13 cellular contexts compared by ENCODE assay signal in genomic region chr3:115164374-115165221, GRCh38. TPM values are rescaled to one million over a fixed set of nuclear protein-coding genes. Genes with fewer than 3 reads are reported as not detected.
A peak's percentile ranks its signal among the peaks of the same experiment; 100 is the strongest.
DNase-seq lines count a peak whose midpoint lies in the region; ATAC-seq, FAIRE-seq and TF ChIP-seq lines count a peak whose summit lies in the region.
"Had no signal": no experiment of that assay in that cellular context is flagged by ENCODE, and none has a peak within 500 bp of the region (broad histone marks: within the 10 kb centered on the region; RNA-seq: fewer than 3 reads in every experiment).

No MANE protein-coding gene starts in this region.

- no peak overlapping the region for H3K27ac ChIP-seq in smooth muscle cell (ENCODE audit: low read depth)

- intact Hi-C loops in activated CD4-positive, alpha-beta memory T cell treated with anti-CD3 and anti-CD28 coated beads for 36 hours (cut with micrococcal nuclease) = loop anchor here (1.0 to 5.0 kb wide), 4 partner anchors 17 to 618 kb away; partner anchors contain the start of gene ZBTB20

- POLR2A ChIA-PET in activated CD4-positive, alpha-beta memory T cell treated with anti-CD3 and anti-CD28 coated beads for 36 hours (lab: Charles Lee) = interaction anchor here (1.2 to 3.8 kb wide), 2 partner anchors 16 to 18 kb away, joined by 4 to 27 read pairs; partner anchors contain the start of gene ZBTB20

- no peak for TF ChIP-seq CTCF in smooth muscle cell (IDR thresholded peaks at IDR 0.05; ENCODE audit: borderline replicate concordance, insufficient read depth, poor library complexity, severe bottlenecking)

- H3K36me3 Mint-ChIP-seq in activated CD4-positive, alpha-beta memory T cell treated with anti-CD3 and anti-CD28 coated beads for 36 hours = no peaks in the 10 kb centered on the region
- no peaks in the 10 kb centered on the region for H3K36me3 Mint-ChIP-seq in immature natural killer cell

- H3K9me3 ChIP-seq in smooth muscle cell (replicated peaks; ENCODE audit: low read depth) = no peaks in the 10 kb centered on the region

- H3K9me3 Mint-ChIP-seq in activated CD4-positive, alpha-beta memory T cell treated with anti-CD3 and anti-CD28 coated beads for 36 hours = no peaks in the 10 kb centered on the region
- no peaks in the 10 kb centered on the region for H3K9me3 Mint-ChIP-seq in immature natural killer cell

- H3K36me3 ChIP-seq in smooth muscle cell (ENCODE audit: low read depth) = no peaks in the 10 kb centered on the region

- H3K27me3 Mint-ChIP-seq in activated CD4-positive, alpha-beta memory T cell treated with anti-CD3 and anti-CD28 coated beads for 36 hours = no peaks in the 10 kb centered on the region
- peaks cover 0 to 3% (median 1%) of the 10 kb centered on the region in 3 donors for H3K27me3 Mint-ChIP-seq in immature natural killer cell (ENCODE audit: low read depth in 3 of 3)

- no peak for TF ChIP-seq POLR2A in GM12892 (IDR thresholded peaks at IDR 0.05; ENCODE audit: low read depth, low read length)

- peak; percentile 36 to 59 for DNase-seq in AML-193 (lab: John Stamatoyannopoulos, UW)
- peak; percentile 9 for DNase-seq in EH (ENCODE audit: low read depth)
- no peak for DNase-seq in activated CD4-positive, alpha-beta memory T cell treated with anti-CD3 and anti-CD28 coated beads for 36 hours
- no peak for DNase-seq in immature natural killer cell
- no peak for DNase-seq in GM12892 (ENCODE audit: insufficient read length)
- no peak for DNase-seq in smooth muscle cell (lab: John Stamatoyannopoulos, UW; ENCODE audit: unreplicated experiment)
- DNase-seq: activated gamma-delta T cell treated with Interleukin-2 at 50 U/mL for 16 hours, NCI-H2029, NCI-H510A treated with DMSO at 0.1 percent for 48 hours, posterior cingulate gyrus had no signal

- WGBS in smooth muscle cell (ENCODE audit: low lambda C conversion rate) = 89% methylated on average over 3 of the region's 3 CpGs

- H3K9ac ChIP-seq in smooth muscle cell (ENCODE audit: low read depth) = no peak overlapping the region

- no peaks in the 10 kb centered on the region for H3F3A ChIP-seq in smooth muscle cell (ENCODE audit: low read depth)

- CTCF ChIA-PET in activated CD4-positive, alpha-beta memory T cell treated with anti-CD3 and anti-CD28 coated beads for 36 hours (lab: Charles Lee) = interaction anchor here (0.6 to 6.4 kb wide), 6 partner anchors 18 to 732 kb away, joined by 3 to 72 read pairs (median 4); no protein-coding TSS in a partner anchor

- H3K4me3 Mint-ChIP-seq in activated CD4-positive, alpha-beta memory T cell treated with anti-CD3 and anti-CD28 coated beads for 36 hours = no peak overlapping the region
- H3K4me3 Mint-ChIP-seq in immature natural killer cell = peak overlapping the region in 3 of 5 donors; percentile 10 to 21 (median 20)

- no peak for ATAC-seq in GM21526 (IDR thresholded peaks at IDR 0.05; ENCODE audit: low FRiP score, unreplicated experiment)
- no peak for ATAC-seq in HG03108 (IDR thresholded peaks at IDR 0.05; ENCODE audit: unreplicated experiment)

- no peak for FAIRE-seq in GM12892 (lab: Jason Lieb, UNC)
- FAIRE-seq: H1 had no signal

- H3K4me1 ChIP-seq in smooth muscle cell (ENCODE audit: low read depth) = no peaks in the 10 kb centered on the region

- no peaks in the 10 kb centered on the region for H4K20me1 ChIP-seq in smooth muscle cell (ENCODE audit: low read depth)

- H3K4me1 Mint-ChIP-seq in activated CD4-positive, alpha-beta memory T cell treated with anti-CD3 and anti-CD28 coated beads for 36 hours (ENCODE audit: low read depth) = peaks cover 34% of the 10 kb centered on the region
- peaks cover 29 to 34% of the 10 kb centered on the region in 2 donors for H3K4me1 Mint-ChIP-seq in immature natural killer cell

- H2AFZ ChIP-seq in smooth muscle cell (ENCODE audit: low read depth) = no peak overlapping the region

- no peak overlapping the region for H3K4me3 ChIP-seq in smooth muscle cell

- H3K27me3 ChIP-seq in smooth muscle cell (ENCODE audit: low read depth) = no peaks in the 10 kb centered on the region

- peak overlapping the region; percentile 73 for H3K27ac Mint-ChIP-seq in activated CD4-positive, alpha-beta memory T cell treated with anti-CD3 and anti-CD28 coated beads for 36 hours
- H3K27ac Mint-ChIP-seq in immature natural killer cell = peak overlapping the region; percentile 12 to 89 (median 66)

- H3K4me2 ChIP-seq in smooth muscle cell = no peak overlapping the region

- H3K79me2 ChIP-seq in smooth muscle cell (ENCODE audit: low read depth) = no peaks in the 10 kb centered on the region

RNA-seq across cellular contexts. Expression of gene ZBTB20, which starts 17.5 kb away (rescaled TPM):
- 1 to 10 TPM; 4.4 to 5.4 TPM for total RNA-seq in activated CD4-positive, alpha-beta memory T cell treated with anti-CD3 and anti-CD28 coated beads for 36 hours
- 10 to 100 TPM in 2 of 3 donors, 1 to 10 TPM in 1; 7.2 to 21.3 (median 16.5) TPM for polyA plus RNA-seq in immature natural killer cell
- 1.8 TPM for polyA plus RNA-seq in GM12892 (2012; ENCODE audit: missing spikeins)
- total RNA-seq in smooth muscle cell = 5.4 and 6.8 TPM in 2 replicates
- 4.9 and 5.8 TPM in 2 replicates for polyA plus RNA-seq in smooth muscle cell

Comparison
In these comparisons a context has a peak if more than half of its experiments do, and no peak if none do; other contexts are left out.
1. DNase-seq: peak in AML-193 (2 of 2) and EH (single experiment); none in activated CD4-positive, alpha-beta memory T cell treated with anti-CD3 and anti-CD28 coated beads for 36 hours (single experiment), immature natural killer cell (0 of 3), GM12892 (single experiment) and smooth muscle cell (single experiment).